ENCODE assay signal across 26 cellular contexts in genomic region chr9:137975527-137975913, GRCh38.
"Had no signal": no experiment of that assay in that cellular context is flagged by ENCODE, and none has a peak within 500 bp of the region (broad histone marks: within the 10 kb centered on the region; RNA-seq: fewer than 3 reads in every experiment).

No MANE protein-coding gene starts in this region.

- ATAC-seq: activated naive CD8-positive, alpha-beta T cell treated with anti-CD3 and anti-CD28 coated beads, Interleukin-2, amount 50 U/mL, for 24 hours; effector memory CD8-positive, alpha-beta T cell; gastrocnemius medialis; natural killer cell treated with Interleukin-12 subunit alpha and Interleukin-12 subunit beta and Interleukin-15 and Interleukin-18, amount 100 ng/mL, for 72 hours; WTC11 had no signal

- H3K27me3 ChIP-seq: gastrocnemius medialis, ovary, tibial nerve had no signal

- H3K4me1 ChIP-seq: gastrocnemius medialis, prostate gland, suprapubic skin, tibial nerve had no signal

- H3K36me3 ChIP-seq: gastrocnemius medialis, ovary, prostate gland, suprapubic skin, tibial nerve had no signal

- DNase-seq: activated CD4-positive, alpha-beta memory T cell treated with anti-CD3 and anti-CD28 coated beads, Interleukin-2, amount 10 ng/mL, durations not matched to agents 7 days and 5 days; activated CD4-positive, alpha-beta T cell treated with anti-CD3 and anti-CD28 coated beads for 1 hour; activated CD4-positive, alpha-beta T cell treated with anti-CD3 and anti-CD28 coated beads, Interleukin-2, amount 10 ng/mL, durations not matched to agents 7 days and 5 days; activated gamma-delta T cell; activated naive CD8-positive, alpha-beta T cell treated with anti-CD3 and anti-CD28 coated beads, Interleukin-2, amount 50 U/mL, for 24 hours; amygdala; caudate nucleus; cortex of kidney; effector memory CD8-positive, alpha-beta T cell; erythroblast; gastrocnemius medialis; glutamatergic neuron; immature natural killer cell; mesendoderm; retina; stimulated activated CD4-positive, alpha-beta T cell treated with anti-CD3 and anti-CD28 coated beads, Interleukin-15, amount 100 ng/mL, for 24 hours; stimulated activated naive CD4-positive, alpha-beta T cell; T-helper 2 cell had no signal

- H3K4me3 ChIP-seq: gastrocnemius medialis, lung, ovary, prostate gland, smooth muscle cell, suprapubic skin, tibial nerve had no signal

- H3K27ac ChIP-seq: gastrocnemius medialis, ovary, prostate gland, suprapubic skin, tibial nerve had no signal

- H3K9me3 ChIP-seq: gastrocnemius medialis, ovary, prostate gland, suprapubic skin, tibial nerve had no signal

- H3K4me2 ChIP-seq: smooth muscle cell had no signal
